Comparison of ENCODE assay signal across 13 cellular contexts in the genomic region with DNA sequence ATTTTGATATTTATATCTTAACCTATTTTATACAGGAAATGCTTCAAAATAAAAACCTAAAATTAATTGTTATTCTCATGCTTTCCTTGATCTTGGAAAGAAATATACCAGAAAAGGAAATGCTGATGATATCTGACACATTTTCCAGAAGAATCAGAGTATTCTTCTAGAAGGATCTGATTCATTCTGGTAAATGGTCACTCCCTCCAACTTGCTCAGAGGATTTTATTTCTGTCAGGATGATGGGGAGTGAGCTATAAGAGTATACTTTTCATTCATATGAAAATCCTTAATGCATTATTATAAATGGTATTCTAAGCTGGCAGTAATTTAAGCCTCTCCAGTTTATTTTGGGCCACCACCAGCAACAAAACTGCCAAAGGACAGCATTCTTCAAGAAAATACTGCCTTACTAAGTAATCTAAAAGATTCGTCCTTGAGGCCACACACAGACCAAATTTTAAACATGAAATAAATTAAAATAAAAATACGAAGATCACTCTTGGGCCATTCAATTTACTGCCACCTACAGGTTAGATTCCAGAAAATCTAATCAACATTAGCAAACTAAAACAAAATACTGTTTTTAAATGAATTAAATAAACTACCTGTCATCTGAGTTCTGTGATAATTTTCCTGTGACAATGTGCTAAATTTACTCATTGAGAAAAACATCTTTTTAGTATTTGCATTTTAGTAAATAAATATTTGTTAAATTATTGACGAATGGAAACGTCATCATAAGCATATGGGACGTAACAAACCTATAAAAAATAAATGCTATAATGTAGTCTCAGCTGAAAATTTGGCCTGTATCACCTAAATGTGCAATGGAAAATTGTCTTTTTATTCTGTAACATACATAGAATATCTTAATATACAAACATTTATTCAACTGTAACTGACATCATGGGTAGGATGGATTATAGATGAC.
DNase-seq lines count a peak whose midpoint lies in the region; ATAC-seq and TF ChIP-seq lines count a peak whose summit lies in the region.
"Had no signal": no experiment of that assay in that cellular context is flagged by ENCODE, and none has a peak within 500 bp of the region (broad histone marks: within the 10 kb centered on the region; RNA-seq: fewer than 3 reads in every experiment).

No MANE protein-coding gene starts in this region.

- peaks cover 25% of the 10 kb centered on the region for H3K4me1 Mint-ChIP-seq in glutamatergic neuron (ENCODE audit: low read depth, unreplicated experiment)
- H3K4me1 Mint-ChIP-seq: activated CD4-positive, alpha-beta T cell treated with anti-CD3 and anti-CD28 coated beads, Interleukin-2, amount 10 ng/mL, durations not matched to agents 7 days and 5 days; activated naive CD8-positive, alpha-beta T cell treated with anti-CD3 and anti-CD28 coated beads, Interleukin-2, amount 10 ng/mL, durations not matched to agents 7 days and 5 days; immature natural killer cell had no signal

- intact Hi-C loops in A673 (cut with micrococcal nuclease; ENCODE audit: unreplicated experiment) = no loop called here
- intact Hi-C loops in adrenal gland (cut with DNase I) = no loop called here

- no peaks in the 10 kb centered on the region for H3K9me3 ChIP-seq in A673 (ENCODE audit: low read depth, low read length, poor library complexity, severe bottlenecking)
- no peaks in the 10 kb centered on the region for H3K9me3 ChIP-seq in adrenal gland (replicated peaks in 1 of 3)

- no peaks in the 10 kb centered on the region for H3K36me3 Mint-ChIP-seq in glutamatergic neuron (ENCODE audit: unreplicated experiment)
- H3K36me3 Mint-ChIP-seq: activated naive CD8-positive, alpha-beta T cell treated with anti-CD3 and anti-CD28 coated beads, Interleukin-2, amount 10 ng/mL, durations not matched to agents 7 days and 5 days; immature natural killer cell had no signal

- H3K4me1 ChIP-seq in A673 (ENCODE audit: insufficient read depth, low read length, poor library complexity, severe bottlenecking) (peaks cover 4% of the 10 kb centered on the region), adrenal gland (replicated peaks in 1 of 2) (peaks cover 4 to 19% of the 10 kb centered on the region in 2 donors)

- no TSS peak for BruUV-seq in A673 (replicated peaks; lab: Mats Ljungman, UMichigan)

- POLR2A ChIA-PET in A673 (lab: Charles Lee; ENCODE audit: low non-redundant PET) = no interaction called here

- TF ChIP-seq CTCF in A673 (conservative IDR thresholded peaks at IDR 0.05; ENCODE audit: low read depth, low read length) = peak; percentile 59; the same call in 1 of the 2 replicates
- 0 out of 2 replicates have a peak, but pooled peaks have one; percentile 2 for TF ChIP-seq CTCF in GM12874 (IDR thresholded peaks at IDR 0.05; ENCODE audit: insufficient read depth, low read depth, low read length)
- TF ChIP-seq CTCF in adrenal gland (IDR thresholded peaks at IDR 0.05) = peak in 5 of 6 experiments; percentile 13 to 49 (median 30)
- TF ChIP-seq CTCF in glutamatergic neuron (IDR thresholded peaks at IDR 0.05; ENCODE audit: partially characterized antibody, unreplicated experiment) = peak; percentile 47

- H3K9me3 Mint-ChIP-seq in glutamatergic neuron (ENCODE audit: unreplicated experiment) = peaks cover 4% of the 10 kb centered on the region
- H3K9me3 Mint-ChIP-seq: activated CD4-positive, alpha-beta T cell treated with anti-CD3 and anti-CD28 coated beads, Interleukin-2, amount 10 ng/mL, durations not matched to agents 7 days and 5 days; activated naive CD8-positive, alpha-beta T cell treated with anti-CD3 and anti-CD28 coated beads, Interleukin-2, amount 10 ng/mL, durations not matched to agents 7 days and 5 days; immature natural killer cell had no signal

- H3K4me3 ChIP-seq in A673 (ENCODE audit: low read depth, low read length, poor library complexity, severe bottlenecking) (no peak overlapping the region), adrenal gland (no peak overlapping the region)

- TF ChIP-seq POLR2A in adrenal gland (IDR thresholded peaks at IDR 0.05) = no peak

- DNase-seq in A673 (ENCODE audit: low spot score) (no peak), adrenal gland (no peak), glutamatergic neuron (no peak), RPMI8226 (no peak), NCI-H526 (lab: John Stamatoyannopoulos, UW) (no peak), UCSD-AML1 (lab: John Stamatoyannopoulos, UW; ENCODE audit: unreplicated experiment) (no peak)
- DNase-seq: activated CD4-positive, alpha-beta T cell treated with anti-CD3 and anti-CD28 coated beads, Interleukin-2, amount 10 ng/mL, durations not matched to agents 7 days and 5 days; activated naive CD8-positive, alpha-beta T cell treated with anti-CD3 and anti-CD28 coated beads, Interleukin-2, amount 10 ng/mL, durations not matched to agents 7 days and 5 days; immature natural killer cell; NK-92 treated with Interleukin-12 subunit alpha and Interleukin-12 subunit beta, amount 100 ng/mL, for 24 hours; stimulated activated naive CD4-positive, alpha-beta T cell treated with Interleukin-2 at 50 U/mL for 16 hours had no signal

- H3K27me3 ChIP-seq in A673 (replicated peaks; ENCODE audit: insufficient read depth, low read depth, low read length, poor library complexity) (no peaks in the 10 kb centered on the region), adrenal gland (no peaks in the 10 kb centered on the region)

- peak overlapping the region; percentile 95 for H3K27ac Mint-ChIP-seq in glutamatergic neuron (ENCODE audit: unreplicated experiment)
- H3K27ac Mint-ChIP-seq: activated CD4-positive, alpha-beta T cell treated with anti-CD3 and anti-CD28 coated beads, Interleukin-2, amount 10 ng/mL, durations not matched to agents 7 days and 5 days; activated naive CD8-positive, alpha-beta T cell treated with anti-CD3 and anti-CD28 coated beads, Interleukin-2, amount 10 ng/mL, durations not matched to agents 7 days and 5 days; immature natural killer cell had no signal

- no peak for ATAC-seq in GM21529 (IDR thresholded peaks at IDR 0.05; ENCODE audit: unreplicated experiment)

- H3K27ac ChIP-seq in A673 (ENCODE audit: low read depth, low read length, poor library complexity, severe bottlenecking) (no peak overlapping the region), adrenal gland (no peak overlapping the region)

- H3K36me3 ChIP-seq in A673 (ENCODE audit: insufficient read depth, low read length, poor library complexity, severe bottlenecking) (no peaks in the 10 kb centered on the region), adrenal gland (replicated peaks in 1 of 2) (no peaks in the 10 kb centered on the region)

- CTCF ChIA-PET in A673 (lab: Charles Lee) = no interaction called here

- peaks cover 3% of the 10 kb centered on the region for H3K27me3 Mint-ChIP-seq in glutamatergic neuron (ENCODE audit: unreplicated experiment)
- H3K27me3 Mint-ChIP-seq: activated CD4-positive, alpha-beta T cell treated with anti-CD3 and anti-CD28 coated beads, Interleukin-2, amount 10 ng/mL, durations not matched to agents 7 days and 5 days; activated naive CD8-positive, alpha-beta T cell treated with anti-CD3 and anti-CD28 coated beads, Interleukin-2, amount 10 ng/mL, durations not matched to agents 7 days and 5 days had no signal

- peak overlapping the region; percentile 64 for H3K4me3 Mint-ChIP-seq in glutamatergic neuron (ENCODE audit: unreplicated experiment)
- H3K4me3 Mint-ChIP-seq: activated CD4-positive, alpha-beta T cell treated with anti-CD3 and anti-CD28 coated beads, Interleukin-2, amount 10 ng/mL, durations not matched to agents 7 days and 5 days; activated naive CD8-positive, alpha-beta T cell treated with anti-CD3 and anti-CD28 coated beads, Interleukin-2, amount 10 ng/mL, durations not matched to agents 7 days and 5 days; immature natural killer cell had no signal

- 50 to 60% (median 56%) methylated on average over 5 of the region's 5 CpGs for WGBS in adrenal gland, 4 donors

Comparison
In these comparisons a context has a peak if more than half of its experiments do, and no peak if none do; other contexts are left out.
1. CTCF ChIP-seq: peak in every context shown above with its lines; median percentile 59 in A673; 47 in glutamatergic neuron; 30 in adrenal gland; 2 in GM12874.